In genomic region chr2:18949871-18950597, GRCh38 we compare ENCODE assay signal across 1 cellular context.
TF ChIP-seq lines count a peak whose summit lies in the region.

No MANE protein-coding gene starts in this region.

TF ChIP-seq in GM23338, 12 proteins besides CTCF, POLR2A, EP300 and RAD21 (continued from another document):
- TF ChIP-seq ZNF462 (CRISPR knock-in tag; IDR thresholded peaks at IDR 0.05) (no peak), STAT1 (IDR thresholded peaks at IDR 0.05; ENCODE audit: unreplicated experiment) (no peak)
